In genomic region chr14:54138354-54139038, GRCh38 we compare ENCODE assay signal across 14 cellular contexts.
"Had no signal": no experiment of that assay in that cellular context is flagged by ENCODE, and none has a peak within 500 bp of the region (broad histone marks: within the 10 kb centered on the region; RNA-seq: fewer than 3 reads in every experiment).

No MANE protein-coding gene starts in this region.

- H3K9me3 ChIP-seq: prostate gland, suprapubic skin, upper lobe of right lung had no signal

- DNase-seq: activated naive CD4-positive, alpha-beta T cell treated with anti-CD3 and anti-CD28 coated beads, Interleukin-2, amount 50 U/mL, for 16 hours; caudate nucleus; cortex of kidney; effector CD8-positive, alpha-beta T cell; kidney glomerular epithelial cell; natural killer cell; stimulated activated naive CD4-positive, alpha-beta T cell; upper lobe of right lung had no signal

- H3K4me3 ChIP-seq: hepatocyte, lung, prostate gland, suprapubic skin, upper lobe of right lung had no signal

- H3K36me3 ChIP-seq: prostate gland, suprapubic skin, upper lobe of right lung had no signal

- H3K27me3 ChIP-seq: hepatocyte, suprapubic skin, upper lobe of right lung had no signal

- H3K27ac ChIP-seq: hepatocyte, prostate gland, suprapubic skin, upper lobe of right lung had no signal

- H3K4me1 ChIP-seq: prostate gland, suprapubic skin, upper lobe of right lung had no signal

- ATAC-seq: activated CD4-positive, CD25-positive, alpha-beta regulatory T cell treated with anti-CD3 and anti-CD28 coated beads, Interleukin-2, amount 50 U/mL, for 24 hours; natural killer cell; sciatic nerve; upper lobe of right lung had no signal
